18 cellular contexts compared by ENCODE assay signal in genomic region chr7:143929224-143929920, GRCh38. TPM values are rescaled to one million over a fixed set of nuclear protein-coding genes. Genes with fewer than 3 reads are reported as not detected.
DNase-seq lines count a peak whose midpoint lies in the region; ATAC-seq and TF ChIP-seq lines count a peak whose summit lies in the region.
"Had no signal": no experiment of that assay in that cellular context is flagged by ENCODE, and none has a peak within 500 bp of the region (broad histone marks: within the 10 kb centered on the region; RNA-seq: fewer than 3 reads in every experiment).

No MANE protein-coding gene starts in this region.

- H3K4me1 ChIP-seq in CD4-positive, alpha-beta memory T cell (ENCODE audit: insufficient read depth, low read length): no peaks in the 10 kb centered on the region
- H3K4me1 ChIP-seq in Peyer's patch (no peaks in the 10 kb centered on the region), ovary (ENCODE audit: insufficient read depth) (no peaks in the 10 kb centered on the region)
- H3K4me1 ChIP-seq: heart right ventricle had no signal

- H3K4me1 Mint-ChIP-seq in CD4-positive, alpha-beta memory T cell: peaks cover 0 to 1% (median 0%) of the 10 kb centered on the region in 4 donors

- TF ChIP-seq EP300 in ovary (IDR thresholded peaks at IDR 0.05): no peak

- peaks cover 2 to 6% of the 10 kb centered on the region in 2 donors for H3K27me3 Mint-ChIP-seq in CD4-positive, alpha-beta memory T cell

- DNase-seq in NCI-H345 (lab: John Stamatoyannopoulos, UW) (peak; percentile 5), NCI-H345 treated with DMSO at 0.1 percent for 48 hours (lab: John Stamatoyannopoulos, UW; ENCODE audit: unreplicated experiment) (no peak), LHCN-M2 (ENCODE audit: low read depth) (peak; percentile 97), head of caudate nucleus (peak in 27 of 42 donors; percentile 12 to 79 (median 42)), Peyer's patch (no peak), ovary (no peak)
- no peak for DNase-seq in CD4-positive, alpha-beta memory T cell
- DNase-seq: 8988T; activated CD8-positive, alpha-beta memory T cell treated with anti-CD3 and anti-CD28 coated beads for 24 hours; effector memory CD4-positive, alpha-beta T cell; heart right ventricle; NCI-H1436; SW 1271 had no signal

- no peak overlapping the region for H3K4me3 Mint-ChIP-seq in CD4-positive, alpha-beta memory T cell

- TF ChIP-seq CTCF in Peyer's patch (IDR thresholded peaks at IDR 0.05): no peak
- TF ChIP-seq CTCF in ovary (IDR thresholded peaks at IDR 0.05): no peak

- H3K27me3 ChIP-seq in CD4-positive, alpha-beta memory T cell (ENCODE audit: insufficient read depth, low read length): no peaks in the 10 kb centered on the region
- H3K27me3 ChIP-seq in Peyer's patch (no peaks in the 10 kb centered on the region), ovary (no peaks in the 10 kb centered on the region)
- H3K27me3 ChIP-seq: heart right ventricle had no signal

- 91 to 99% (median 98%) methylated on average over 1 of the region's 1 CpG for WGBS in ovary, 3 donors

- peaks cover 0 to 14% (median 11%) of the 10 kb centered on the region in 8 donors for H3K9me3 Mint-ChIP-seq in CD4-positive, alpha-beta memory T cell

- intact Hi-C loops in head of caudate nucleus (cut with DNase I): no loop called here
- intact Hi-C loops in CD4-positive, alpha-beta memory T cell (cut with micrococcal nuclease): no loop called here
- intact Hi-C loops in ovary (cut with DNase I): no loop called here

- TF ChIP-seq POLR2A in Peyer's patch (IDR thresholded peaks at IDR 0.05): no peak
- TF ChIP-seq POLR2A in ovary (IDR thresholded peaks at IDR 0.05): no peak

- no peak overlapping the region for H3K4me3 ChIP-seq in CD4-positive, alpha-beta memory T cell (ENCODE audit: low read length in 2 of 2)
- H3K4me3 ChIP-seq in Peyer's patch (no peak overlapping the region), ovary (no peak overlapping the region)
- H3K4me3 ChIP-seq: heart right ventricle, lung had no signal

- ATAC-seq in GM21360 (IDR thresholded peaks at IDR 0.05; ENCODE audit: unreplicated experiment): peak; percentile 79

- no peak overlapping the region for H3K27ac ChIP-seq in CD4-positive, alpha-beta memory T cell (ENCODE audit: low read depth, low read length)
- H3K27ac ChIP-seq in Peyer's patch (no peak overlapping the region), ovary (no peak overlapping the region)
- H3K27ac ChIP-seq: heart right ventricle had no signal

- POLR2A ChIA-PET in CD4-positive, alpha-beta memory T cell (lab: Charles Lee; ENCODE audit: partially characterized antibody): no interaction called here

- no peak overlapping the region for H3K27ac Mint-ChIP-seq in CD4-positive, alpha-beta memory T cell

- CTCF ChIA-PET in CD4-positive, alpha-beta memory T cell (lab: Charles Lee; ENCODE audit: partially characterized antibody): no interaction called here

- H3K9me3 ChIP-seq in CD4-positive, alpha-beta memory T cell (ENCODE audit: control insufficient read depth in 1 of 2, low read length in 2 of 2): no peaks in the 10 kb centered on the region
- H3K9me3 ChIP-seq in Peyer's patch (peaks cover 0 to 6% (median 0%) of the 10 kb centered on the region in 4 donors), ovary (no peaks in the 10 kb centered on the region)

- peaks cover 0 to 7% of the 10 kb centered on the region in 2 donors for H3K36me3 Mint-ChIP-seq in CD4-positive, alpha-beta memory T cell

- H3K36me3 ChIP-seq in CD4-positive, alpha-beta memory T cell (ENCODE audit: insufficient read depth, low read length): no peaks in the 10 kb centered on the region
- no peaks in the 10 kb centered on the region for H3K36me3 ChIP-seq in Peyer's patch
- no peaks in the 10 kb centered on the region for H3K36me3 ChIP-seq in ovary
- H3K36me3 ChIP-seq: heart right ventricle had no signal

RNA-seq across cellular contexts. Expression of gene OR2F2, which starts 5.7 kb away (rescaled TPM):
- not detected in 2 replicates for total RNA-seq in LHCN-M2 (2014; rRNA removed)
- 0.05 TPM for polyA plus RNA-seq in LHCN-M2 (2012)
- total RNA-seq in CD4-positive, alpha-beta memory T cell: not detected
- not detected for polyA plus RNA-seq in CD4-positive, alpha-beta memory T cell
- total RNA-seq in Peyer's patch: not detected
- total RNA-seq in ovary: not detected
- not detected for polyA plus RNA-seq in ovary
- total RNA-seq: heart right ventricle, HT-29, lung, osteocyte, subcutaneous adipose tissue had no signal
- polyA plus RNA-seq: heart right ventricle, lung had no signal

RNA-seq across cellular contexts. Expression of gene OR2F1, which starts 25.3 kb away (rescaled TPM):
- total RNA-seq in LHCN-M2 (2014; rRNA removed) (not detected in 2 replicates), Peyer's patch (not detected), ovary (not detected)
- not detected for polyA plus RNA-seq in LHCN-M2 (2012)
- total RNA-seq in CD4-positive, alpha-beta memory T cell: not detected
- not detected for polyA plus RNA-seq in CD4-positive, alpha-beta memory T cell
- not detected for polyA plus RNA-seq in ovary
- total RNA-seq: heart right ventricle, HT-29, lung, osteocyte, subcutaneous adipose tissue had no signal
- polyA plus RNA-seq: heart right ventricle, lung had no signal

RNA-seq across cellular contexts. Expression of gene TCAF1, which starts 27.4 kb away (rescaled TPM):
- 91.2 and 99.4 TPM in 2 replicates for total RNA-seq in LHCN-M2 (2014; rRNA removed)
- polyA plus RNA-seq in LHCN-M2 (2012): 57.3 TPM
- total RNA-seq in CD4-positive, alpha-beta memory T cell: 10 to 100 TPM; 20.9 to 23.1 TPM
- polyA plus RNA-seq in CD4-positive, alpha-beta memory T cell: 10 to 100 TPM; 10.2 to 11.5 TPM
- total RNA-seq in Peyer's patch: 10 to 100 TPM; 21.8 to 33.8 (median 24.4) TPM
- total RNA-seq in ovary: 10 to 100 TPM; 40.1 to 92.7 (median 63.2) TPM
- polyA plus RNA-seq in ovary: 10 to 100 TPM; 34.5 to 63.2 TPM

Comparison
In these comparisons a context has a peak if more than half of its experiments do, and no peak if none do; other contexts are left out.
1. DNase-seq: peak in NCI-H345 (single experiment), LHCN-M2 (single experiment) and head of caudate nucleus (27 of 42); none in NCI-H345 treated with DMSO at 0.1 percent for 48 hours (single experiment), CD4-positive, alpha-beta memory T cell (0 of 5), Peyer's patch (0 of 3) and ovary (0 of 5).